ENCODE assay signal across 1 cellular context in the genomic region with DNA sequence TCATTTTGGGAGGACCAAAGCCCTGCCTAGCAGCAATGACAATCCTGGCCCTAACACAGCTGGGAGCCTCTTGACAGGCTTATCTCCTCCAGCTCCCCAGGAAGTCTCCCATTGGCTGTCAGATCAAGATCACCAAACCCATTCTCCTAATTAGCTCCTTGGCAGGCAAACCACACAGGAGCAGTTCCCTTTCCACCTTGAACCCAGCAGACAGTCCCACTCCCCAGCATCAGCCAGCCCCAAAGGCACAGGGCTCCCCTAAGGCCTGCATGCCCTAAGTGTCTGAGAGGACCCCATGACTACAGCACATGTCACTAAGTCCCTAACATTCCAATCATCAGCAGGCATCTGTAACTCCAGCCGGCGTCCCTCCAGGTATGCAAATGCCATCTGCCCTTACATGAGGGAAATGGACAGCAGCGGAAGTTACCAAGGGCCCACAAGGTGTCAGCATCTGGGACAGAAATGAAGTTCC.
TF ChIP-seq lines count a peak whose summit lies in the region.

No MANE protein-coding gene starts in this region.

TF ChIP-seq in GM23338, 12 proteins besides CTCF, POLR2A, EP300 and RAD21:
- TF ChIP-seq, protein P1, sequence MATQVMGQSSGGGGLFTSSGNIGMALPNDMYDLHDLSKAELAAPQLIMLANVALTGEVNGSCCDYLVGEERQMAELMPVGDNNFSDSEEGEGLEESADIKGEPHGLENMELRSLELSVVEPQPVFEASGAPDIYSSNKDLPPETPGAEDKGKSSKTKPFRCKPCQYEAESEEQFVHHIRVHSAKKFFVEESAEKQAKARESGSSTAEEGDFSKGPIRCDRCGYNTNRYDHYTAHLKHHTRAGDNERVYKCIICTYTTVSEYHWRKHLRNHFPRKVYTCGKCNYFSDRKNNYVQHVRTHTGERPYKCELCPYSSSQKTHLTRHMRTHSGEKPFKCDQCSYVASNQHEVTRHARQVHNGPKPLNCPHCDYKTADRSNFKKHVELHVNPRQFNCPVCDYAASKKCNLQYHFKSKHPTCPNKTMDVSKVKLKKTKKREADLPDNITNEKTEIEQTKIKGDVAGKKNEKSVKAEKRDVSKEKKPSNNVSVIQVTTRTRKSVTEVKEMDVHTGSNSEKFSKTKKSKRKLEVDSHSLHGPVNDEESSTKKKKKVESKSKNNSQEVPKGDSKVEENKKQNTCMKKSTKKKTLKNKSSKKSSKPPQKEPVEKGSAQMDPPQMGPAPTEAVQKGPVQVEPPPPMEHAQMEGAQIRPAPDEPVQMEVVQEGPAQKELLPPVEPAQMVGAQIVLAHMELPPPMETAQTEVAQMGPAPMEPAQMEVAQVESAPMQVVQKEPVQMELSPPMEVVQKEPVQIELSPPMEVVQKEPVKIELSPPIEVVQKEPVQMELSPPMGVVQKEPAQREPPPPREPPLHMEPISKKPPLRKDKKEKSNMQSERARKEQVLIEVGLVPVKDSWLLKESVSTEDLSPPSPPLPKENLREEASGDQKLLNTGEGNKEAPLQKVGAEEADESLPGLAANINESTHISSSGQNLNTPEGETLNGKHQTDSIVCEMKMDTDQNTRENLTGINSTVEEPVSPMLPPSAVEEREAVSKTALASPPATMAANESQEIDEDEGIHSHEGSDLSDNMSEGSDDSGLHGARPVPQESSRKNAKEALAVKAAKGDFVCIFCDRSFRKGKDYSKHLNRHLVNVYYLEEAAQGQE (IDR thresholded peaks at IDR 0.05; ENCODE audit: unreplicated experiment): no peak
